ENCODE assay signal across 15 cellular contexts in genomic region chr10:58721781-58722180, GRCh38.
DNase-seq lines count a peak whose midpoint lies in the region; ATAC-seq and TF ChIP-seq lines count a peak whose summit lies in the region.
"Had no signal": no experiment of that assay in that cellular context is flagged by ENCODE, and none has a peak within 500 bp of the region (broad histone marks: within the 10 kb centered on the region; RNA-seq: fewer than 3 reads in every experiment).

No MANE protein-coding gene starts in this region.

- H3K9ac ChIP-seq in GM23248 = no peak overlapping the region
- H3K9ac ChIP-seq: BLaER1 had no signal

- H3K4me1 ChIP-seq in GM23248 (ENCODE audit: insufficient read depth) = peaks cover 13% of the 10 kb centered on the region
- H3K4me1 ChIP-seq in osteoblast (ENCODE audit: insufficient read depth, low read length) = peaks cover 6% of the 10 kb centered on the region
- H3K4me1 ChIP-seq in foreskin keratinocyte = no peaks in the 10 kb centered on the region
- H3K4me1 ChIP-seq: BLaER1 had no signal

- TF ChIP-seq CTCF in fibroblast of the aortic adventitia (IDR thresholded peaks at IDR 0.05; ENCODE audit: insufficient read depth, low read length) = no peak
- TF ChIP-seq CTCF in osteoblast (IDR thresholded peaks at IDR 0.05; ENCODE audit: extremely low read depth, low read depth, low read length) = no peak
- TF ChIP-seq CTCF in foreskin keratinocyte (conservative IDR thresholded peaks at IDR 0.05) = no peak

- peak; percentile 38 for DNase-seq in GM23248
- DNase-seq in astrocyte of the hippocampus (ENCODE audit: low read depth, low spot score) = peak; percentile 24
- peak; percentile 66 for DNase-seq in fibroblast of the aortic adventitia (ENCODE audit: low read depth)
- DNase-seq in osteoblast (ENCODE audit: insufficient read length, low spot score, missing footprints) = no peak
- DNase-seq in foreskin keratinocyte = no peak
- no peak for DNase-seq in activated T-cell treated with anti-CD3 and anti-CD28 coated beads, Interleukin-2, amount 50 U/mL, for 1 hour
- DNase-seq: Caco-2; CD8-positive, alpha-beta memory T cell; DND-41; GF-D8; IMR-90 had no signal

- H3K36me3 ChIP-seq in GM23248 (ENCODE audit: low read depth) = no peaks in the 10 kb centered on the region
- peaks cover 5% of the 10 kb centered on the region for H3K36me3 ChIP-seq in osteoblast (ENCODE audit: insufficient read depth, low read length)
- H3K36me3 ChIP-seq: BLaER1 had no signal

- no peak overlapping the region for H2AFZ ChIP-seq in GM23248
- no peak overlapping the region for H2AFZ ChIP-seq in osteoblast (ENCODE audit: low read length)

- no peak for ATAC-seq in activated CD4-positive, CD25-positive, alpha-beta regulatory T cell treated with anti-CD3 and anti-CD28 coated beads, Interleukin-2, amount 50 U/mL, for 24 hours
- ATAC-seq in HG03342 (IDR thresholded peaks at IDR 0.05; ENCODE audit: unreplicated experiment) = no peak
- ATAC-seq in foreskin keratinocyte = no peak
- ATAC-seq: HCT116 had no signal

- H3K79me2 ChIP-seq in GM23248 (ENCODE audit: insufficient read depth) (peaks cover 96% of the 10 kb centered on the region), osteoblast (ENCODE audit: insufficient read depth, low read length) (peaks cover 65% of the 10 kb centered on the region)

- H4K20me1 ChIP-seq in GM23248 (ENCODE audit: insufficient read depth) (no peaks in the 10 kb centered on the region), osteoblast (ENCODE audit: insufficient read depth, low read length) (peaks cover 34% of the 10 kb centered on the region)
- H4K20me1 ChIP-seq: BLaER1 had no signal

- H3K27me3 ChIP-seq in GM23248 (replicated peaks; ENCODE audit: insufficient read depth) = no peaks in the 10 kb centered on the region
- H3K27me3 ChIP-seq in osteoblast (ENCODE audit: insufficient read depth, low read length) = no peaks in the 10 kb centered on the region
- H3K27me3 ChIP-seq in foreskin keratinocyte = no peaks in the 10 kb centered on the region
- H3K27me3 ChIP-seq: BLaER1 had no signal

- H3K9me2 ChIP-seq in GM23248 (ENCODE audit: insufficient read depth) = no peaks in the 10 kb centered on the region

- H3K27ac ChIP-seq in GM23248 (peak overlapping the region; percentile 8; the same call in 1 of the 2 replicates), osteoblast (ENCODE audit: low read depth, low read length) (peak overlapping the region; percentile 1), foreskin keratinocyte (no peak overlapping the region)
- H3K27ac ChIP-seq: BLaER1 had no signal

- 72 to 73% methylated on average over 2 of the region's 2 CpGs for WGBS in GM23248 (ENCODE audit: low coverage in 1 of 2, low lambda C conversion rate in 2 of 2, missing lambda C conversion rate in 2 of 2), 2 experiments

- in situ Hi-C loops in GM23248 (cut with MboI) = no loop called here

- peaks cover 24% of the 10 kb centered on the region; the same call in 1 of the 2 replicates for H3F3A ChIP-seq in GM23248 (ENCODE audit: insufficient read depth)

- H3K4me2 ChIP-seq in GM23248 (ENCODE audit: unreplicated experiment) (no peak overlapping the region), osteoblast (ENCODE audit: insufficient read depth, low read length) (no peak overlapping the region)
- H3K4me2 ChIP-seq: BLaER1 had no signal

- no peak overlapping the region for H3K4me3 ChIP-seq in GM23248
- no peak overlapping the region for H3K4me3 ChIP-seq in fibroblast of the aortic adventitia (ENCODE audit: low read depth, low read length)
- H3K4me3 ChIP-seq in osteoblast (ENCODE audit: insufficient read depth, low read length) = no peak overlapping the region
- H3K4me3 ChIP-seq: BLaER1 had no signal

- H3K9me3 ChIP-seq in GM23248 (ENCODE audit: low read depth) = no peaks in the 10 kb centered on the region
- H3K9me3 ChIP-seq in osteoblast (ENCODE audit: low read depth, low read length) = no peaks in the 10 kb centered on the region
- H3K9me3 ChIP-seq: BLaER1, Caco-2 had no signal

Comparison
In these comparisons a context has a peak if more than half of its experiments do, and no peak if none do; other contexts are left out.
1. DNase-seq: peak in GM23248 (single experiment), astrocyte of the hippocampus (single experiment) and fibroblast of the aortic adventitia (single experiment); none in osteoblast (single experiment), foreskin keratinocyte (0 of 2) and activated T-cell treated with anti-CD3 and anti-CD28 coated beads, Interleukin-2, amount 50 U/mL, for 1 hour (single experiment).